29 cellular contexts compared by ENCODE assay signal in the genomic region with DNA sequence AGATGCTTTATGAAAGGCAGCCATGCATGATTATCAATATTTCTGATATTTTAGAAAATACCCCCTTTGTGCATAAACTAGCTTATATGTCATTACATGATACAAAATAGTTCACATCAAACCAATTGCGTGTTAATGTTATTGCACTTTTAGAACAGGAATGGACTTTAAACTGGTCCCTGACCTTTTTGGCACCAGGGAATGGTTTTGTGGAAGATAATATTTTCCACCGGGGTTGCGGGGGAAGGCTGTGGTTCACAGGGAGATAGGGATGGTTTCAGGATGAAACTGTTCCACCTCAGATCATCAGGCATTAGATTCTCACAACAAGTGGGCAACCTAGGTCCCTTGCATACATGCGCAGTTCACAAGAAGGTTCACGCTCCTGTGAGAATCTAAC.
"Had no signal": no experiment of that assay in that cellular context is flagged by ENCODE, and none has a peak within 500 bp of the region (broad histone marks: within the 10 kb centered on the region; RNA-seq: fewer than 3 reads in every experiment).

No MANE protein-coding gene starts in this region.

- H2AFZ ChIP-seq: hepatocyte had no signal

- H3K27me3 Mint-ChIP-seq: naive thymus-derived CD4-positive, alpha-beta T cell; natural killer cell treated with Interleukin-12 subunit alpha and Interleukin-12 subunit beta and Interleukin-15 and Interleukin-18, amount 100 ng/mL, for 72 hours; stimulated activated naive CD8-positive, alpha-beta T cell treated with anti-CD3 and anti-CD28 coated beads, Interleukin-15, amount 100 ng/mL, for 72 hours had no signal

- H3K4me3 Mint-ChIP-seq: naive thymus-derived CD4-positive, alpha-beta T cell; natural killer cell treated with Interleukin-12 subunit alpha and Interleukin-12 subunit beta and Interleukin-15 and Interleukin-18, amount 100 ng/mL, for 72 hours; neural crest cell; stimulated activated effector memory CD8-positive, alpha-beta T cell treated with anti-CD3 and anti-CD28 coated beads, Interleukin-12 subunit alpha, Interleukin-12 subunit beta, amount 100 ng/mL, for 72 hours; stimulated activated naive CD8-positive, alpha-beta T cell treated with anti-CD3 and anti-CD28 coated beads, Interleukin-15, amount 100 ng/mL, for 72 hours had no signal

- H3K9me3 ChIP-seq: heart right ventricle, left lung, mucosa of descending colon, pancreas, prostate gland, sigmoid colon, spleen, tibial nerve, upper lobe of left lung, vagina had no signal

- H3K4me3 ChIP-seq: heart right ventricle, hepatocyte, left lung, lung, mucosa of descending colon, pancreas, prostate gland, sigmoid colon, spleen, tibial nerve, upper lobe of left lung, vagina had no signal

- H3K27ac ChIP-seq: heart right ventricle, hepatocyte, left lung, pancreas, prostate gland, sigmoid colon, spleen, tibial nerve, upper lobe of left lung, vagina had no signal

- ATAC-seq: heart right ventricle; left cardiac atrium; left lung; mucosa of descending colon; naive thymus-derived CD4-positive, alpha-beta T cell; natural killer cell treated with Interleukin-12 subunit alpha and Interleukin-12 subunit beta and Interleukin-15 and Interleukin-18, amount 100 ng/mL, for 72 hours; pancreas; right cardiac atrium; stimulated activated effector memory CD8-positive, alpha-beta T cell treated with anti-CD3 and anti-CD28 coated beads, Interleukin-12 subunit alpha, Interleukin-12 subunit beta, amount 100 ng/mL, for 72 hours; stimulated activated naive CD8-positive, alpha-beta T cell treated with anti-CD3 and anti-CD28 coated beads, Interleukin-15, amount 100 ng/mL, for 72 hours had no signal

- H3K4me2 ChIP-seq: hepatocyte had no signal

- H3K27ac Mint-ChIP-seq: natural killer cell treated with Interleukin-12 subunit alpha and Interleukin-12 subunit beta and Interleukin-15 and Interleukin-18, amount 100 ng/mL, for 72 hours; stimulated activated effector memory CD8-positive, alpha-beta T cell treated with anti-CD3 and anti-CD28 coated beads, Interleukin-12 subunit alpha, Interleukin-12 subunit beta, amount 100 ng/mL, for 72 hours; stimulated activated naive CD8-positive, alpha-beta T cell treated with anti-CD3 and anti-CD28 coated beads, Interleukin-15, amount 100 ng/mL, for 72 hours had no signal

- DNase-seq: heart right ventricle; kidney glomerular epithelial cell; left cardiac atrium; left lung; midbrain; mucosa of descending colon; naive thymus-derived CD4-positive, alpha-beta T cell; nucleus accumbens; pancreas; posterior cingulate gyrus; retina; right cardiac atrium; sigmoid colon; small intestine; spleen; stimulated activated CD4-positive, alpha-beta T cell treated with anti-CD3 and anti-CD28 coated beads, Interleukin-4, amount 100 ng/mL, for 24 hours; stimulated activated naive CD4-positive, alpha-beta T cell; stimulated activated naive CD8-positive, alpha-beta T cell treated with anti-CD3 and anti-CD28 coated beads, Interleukin-15, amount 100 ng/mL, for 72 hours; substantia nigra; upper lobe of left lung had no signal

- H3K9me3 Mint-ChIP-seq: naive thymus-derived CD4-positive, alpha-beta T cell; natural killer cell treated with Interleukin-12 subunit alpha and Interleukin-12 subunit beta and Interleukin-15 and Interleukin-18, amount 100 ng/mL, for 72 hours; stimulated activated effector memory CD8-positive, alpha-beta T cell treated with anti-CD3 and anti-CD28 coated beads, Interleukin-12 subunit alpha, Interleukin-12 subunit beta, amount 100 ng/mL, for 72 hours; stimulated activated naive CD8-positive, alpha-beta T cell treated with anti-CD3 and anti-CD28 coated beads, Interleukin-15, amount 100 ng/mL, for 72 hours had no signal

- FAIRE-seq: keratinocyte, pancreas, small intestine had no signal

- H3K36me3 ChIP-seq: prostate gland had no signal

- H3K4me1 Mint-ChIP-seq: stimulated activated effector memory CD8-positive, alpha-beta T cell treated with anti-CD3 and anti-CD28 coated beads, Interleukin-12 subunit alpha, Interleukin-12 subunit beta, amount 100 ng/mL, for 72 hours; stimulated activated naive CD8-positive, alpha-beta T cell treated with anti-CD3 and anti-CD28 coated beads, Interleukin-15, amount 100 ng/mL, for 72 hours had no signal

- H3K4me1 ChIP-seq: heart right ventricle, left lung, prostate gland, sigmoid colon, spleen, tibial nerve, upper lobe of left lung, vagina had no signal

- H3K27me3 ChIP-seq: heart right ventricle, hepatocyte, left lung, pancreas, sigmoid colon, spleen, tibial nerve, upper lobe of left lung, vagina had no signal
